8 cellular contexts compared by ENCODE assay signal in the genomic region with DNA sequence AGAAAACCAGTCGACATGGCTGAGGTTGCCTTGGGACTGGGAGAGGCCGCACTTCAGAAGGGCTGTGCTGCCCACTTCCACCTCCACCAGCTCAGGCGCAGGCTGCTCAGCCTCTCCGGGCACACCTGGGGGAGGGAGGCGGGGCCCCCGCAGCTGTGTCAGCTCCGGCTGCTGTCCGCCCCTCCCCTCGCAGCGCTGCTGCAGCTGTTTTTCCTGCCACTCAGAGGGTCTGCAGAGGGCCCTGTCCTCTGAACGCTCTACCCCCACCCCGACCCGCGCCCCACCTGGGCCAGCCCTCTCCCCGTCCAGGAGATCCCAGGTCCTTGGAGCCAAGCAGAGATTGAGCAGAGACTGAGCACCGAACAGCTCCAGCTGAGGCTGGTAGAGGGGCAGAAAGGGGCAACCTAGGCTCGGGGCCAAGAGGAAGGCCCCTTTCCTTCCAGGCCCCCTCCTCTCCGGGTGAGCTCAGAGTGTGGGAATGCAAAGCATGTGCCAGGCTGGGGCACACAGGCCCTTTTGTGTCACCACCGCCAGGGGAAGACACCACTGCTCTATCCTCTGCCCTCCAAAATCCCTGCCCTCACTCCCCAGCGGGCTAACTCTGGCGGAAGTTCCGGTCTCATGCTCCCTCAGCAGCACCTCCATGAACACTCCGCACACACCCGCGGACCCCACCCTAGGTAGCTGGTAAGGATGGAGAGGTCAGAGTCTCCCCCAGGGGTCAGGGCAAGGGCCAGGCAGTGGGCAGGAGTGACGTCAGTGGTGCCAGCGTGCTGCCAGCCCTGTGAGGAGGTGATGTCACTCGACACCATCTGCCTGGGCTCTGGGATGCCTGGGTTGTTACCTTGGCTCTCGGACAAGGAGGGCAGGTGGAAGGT. TPM values are rescaled to one million over a fixed set of nuclear protein-coding genes. Genes with fewer than 3 reads are reported as not detected.
A peak's percentile ranks its signal among the peaks of the same experiment; 100 is the strongest.
DNase-seq lines count a peak whose midpoint lies in the region; TF ChIP-seq lines count a peak whose summit lies in the region.

No MANE protein-coding gene starts in this region.

- WGBS in GM23248 (ENCODE audit: low coverage in 1 of 2, low lambda C conversion rate in 2 of 2, missing lambda C conversion rate in 2 of 2), 2 experiments = 14% methylated on average over 21 to 29 of the region's 29 CpGs
- 16% methylated on average over 26 of the region's 29 CpGs for WGBS in smooth muscle cell (ENCODE audit: low lambda C conversion rate)

- TF ChIP-seq POLR2A in erythroblast (IDR thresholded peaks at IDR 0.05; ENCODE audit: low read length) = no peak

- H3K79me2 ChIP-seq in GM23248 (ENCODE audit: insufficient read depth) (no peaks in the 10 kb centered on the region), smooth muscle cell (ENCODE audit: low read depth) (no peaks in the 10 kb centered on the region)

- H3K27ac ChIP-seq in GM23248 (no peak overlapping the region), SJCRH30 (peak overlapping the region; percentile 80), brain microvascular endothelial cell (no peak overlapping the region), smooth muscle cell (ENCODE audit: low read depth) (no peak overlapping the region)

- H3K9me3 ChIP-seq in GM23248 (ENCODE audit: low read depth) (no peaks in the 10 kb centered on the region), SJCRH30 (replicated peaks) (no peaks in the 10 kb centered on the region), smooth muscle cell (replicated peaks; ENCODE audit: low read depth) (no peaks in the 10 kb centered on the region)

- no peaks in the 10 kb centered on the region; the same call in 1 of the 2 replicates for H3K27me3 ChIP-seq in GM23248 (replicated peaks; ENCODE audit: insufficient read depth)
- no peaks in the 10 kb centered on the region for H3K27me3 ChIP-seq in SJCRH30
- H3K27me3 ChIP-seq in brain microvascular endothelial cell (replicated peaks) = no peaks in the 10 kb centered on the region
- no peaks in the 10 kb centered on the region for H3K27me3 ChIP-seq in smooth muscle cell (ENCODE audit: low read depth)

- no peaks in the 10 kb centered on the region for H4K20me1 ChIP-seq in GM23248 (ENCODE audit: insufficient read depth)
- no peaks in the 10 kb centered on the region for H4K20me1 ChIP-seq in smooth muscle cell (ENCODE audit: low read depth)

- DNase-seq in AG08396 (ENCODE audit: low spot score) (peak; percentile 49), GM23248 (peak; percentile 39), SJCRH30 (peak; percentile 55 to 68), brain microvascular endothelial cell (no peak), iPS-NIHi7 (ENCODE audit: extremely low spot score) (peak; percentile 75), smooth muscle cell (lab: John Stamatoyannopoulos, UW; ENCODE audit: unreplicated experiment) (no peak), amniotic stem cell (lab: John Stamatoyannopoulos, UW) (no peak), erythroblast (lab: John Stamatoyannopoulos, UW) (no peak)

- H3K4me3 ChIP-seq in GM23248 (peak overlapping the region; percentile 72), SJCRH30 (peak overlapping the region; percentile 87), brain microvascular endothelial cell (ENCODE audit: low read depth, low read length) (peak overlapping the region; percentile 62), smooth muscle cell (peak overlapping the region; percentile 73)

- H3F3A ChIP-seq in GM23248 (ENCODE audit: insufficient read depth) (peaks cover 9% of the 10 kb centered on the region; the same call in 1 of the 2 replicates), smooth muscle cell (ENCODE audit: low read depth) (peaks cover 27% of the 10 kb centered on the region)

- TF ChIP-seq CTCF in brain microvascular endothelial cell (IDR thresholded peaks at IDR 0.05; ENCODE audit: low read depth, low read length, missing control alignments) = peak; percentile 25
- TF ChIP-seq CTCF in smooth muscle cell (IDR thresholded peaks at IDR 0.05; ENCODE audit: borderline replicate concordance, insufficient read depth, poor library complexity, severe bottlenecking) = peak; percentile 14

- H3K9ac ChIP-seq in GM23248 (no peak overlapping the region), smooth muscle cell (ENCODE audit: low read depth) (peak overlapping the region; percentile 43)

- H3K4me2 ChIP-seq in GM23248 (ENCODE audit: unreplicated experiment) (peak overlapping the region; percentile 88), smooth muscle cell (peak overlapping the region; percentile 100)

- H3K4me1 ChIP-seq in GM23248 (ENCODE audit: insufficient read depth) (peaks cover 31% of the 10 kb centered on the region), SJCRH30 (peaks cover 9% of the 10 kb centered on the region; the same call in 1 of the 2 replicates), smooth muscle cell (ENCODE audit: low read depth) (peaks cover 50% of the 10 kb centered on the region)

- H3K9me2 ChIP-seq in GM23248 (ENCODE audit: insufficient read depth) = no peaks in the 10 kb centered on the region

- no peaks in the 10 kb centered on the region for H3K36me3 ChIP-seq in GM23248 (ENCODE audit: low read depth)
- H3K36me3 ChIP-seq in SJCRH30 = peaks cover 2% of the 10 kb centered on the region; the same call in 1 of the 2 replicates
- H3K36me3 ChIP-seq in brain microvascular endothelial cell (replicated peaks) = no peaks in the 10 kb centered on the region
- H3K36me3 ChIP-seq in smooth muscle cell (ENCODE audit: low read depth) = no peaks in the 10 kb centered on the region

- in situ Hi-C loops in GM23248 (cut with MboI) = no loop called here
- in situ Hi-C loops in brain microvascular endothelial cell (cut with HindIII; ENCODE audit: low pct_ligation_motif_present, low sequenced_read_pairs) = no loop called here

- H2AFZ ChIP-seq in GM23248 = peak overlapping the region; percentile 59; the same call in 1 of the 2 replicates
- H2AFZ ChIP-seq in smooth muscle cell (ENCODE audit: low read depth) = peak overlapping the region; percentile 77

RNA-seq across cellular contexts. Expression of a gene that starts 1.6 kb away (rescaled TPM):
- 40.4 and 61.3 TPM in 2 replicates for total RNA-seq in GM23248 (2014; rRNA removed; shearing (Covaris generic))
- polyA plus RNA-seq in GM23248 (2016; fragmentation: Nextera tagmentation; extraction: Ambion mirVana) (8.6 and 10.5 TPM in 2 replicates), smooth muscle cell (30.7 and 32.1 TPM in 2 replicates)
- total RNA-seq in SJCRH30 (2014; rRNA removed; shearing (Covaris generic)) = 30.2 and 31.7 TPM in 2 replicates
- total RNA-seq in smooth muscle cell = 138 and 160 TPM in 2 replicates

RNA-seq across cellular contexts. Expression of a gene that starts 18.9 kb away (rescaled TPM):
- total RNA-seq in GM23248 (2014; rRNA removed; shearing (Covaris generic)) = 6.4 and 8.0 TPM in 2 replicates
- polyA plus RNA-seq in GM23248 (2016; fragmentation: Nextera tagmentation; extraction: Ambion mirVana) (49.5 and 53.1 TPM in 2 replicates), smooth muscle cell (53.3 and 63.1 TPM in 2 replicates)
- total RNA-seq in SJCRH30 (2014; rRNA removed; shearing (Covaris generic)) = 8.3 and 10.4 TPM in 2 replicates
- 14.6 and 16.1 TPM in 2 replicates for total RNA-seq in smooth muscle cell

RNA-seq across cellular contexts. Expression of a gene that starts 25.3 kb away (rescaled TPM):
- total RNA-seq in GM23248 (2014; rRNA removed; shearing (Covaris generic)) = 23.4 and 27.9 TPM in 2 replicates
- 4.5 and 6.2 TPM in 2 replicates for polyA plus RNA-seq in GM23248 (2016; fragmentation: Nextera tagmentation; extraction: Ambion mirVana)
- total RNA-seq in SJCRH30 (2014; rRNA removed; shearing (Covaris generic)) = 0.85 and 2.0 TPM in 2 replicates
- 1.4 and 7.0 TPM in 2 replicates for total RNA-seq in smooth muscle cell
- 5.2 and 7.2 TPM in 2 replicates for polyA plus RNA-seq in smooth muscle cell

RNA-seq across cellular contexts. Expression of a gene that starts 31.1 kb away (rescaled TPM):
- 0.13 TPM in 1 of 2 replicates, not detected in the other for total RNA-seq in GM23248 (2014; rRNA removed; shearing (Covaris generic))
- polyA plus RNA-seq in GM23248 (2016; fragmentation: Nextera tagmentation; extraction: Ambion mirVana) (not detected in 2 replicates), smooth muscle cell (not detected in 2 replicates)
- not detected in 2 replicates for total RNA-seq in SJCRH30 (2014; rRNA removed; shearing (Covaris generic))
- not detected in 2 replicates for total RNA-seq in smooth muscle cell

Comparison
In these comparisons a context has a peak if more than half of its experiments do, and no peak if none do; other contexts are left out.
1. DNase-seq: peak in AG08396 (single experiment), GM23248 (single experiment), SJCRH30 (2 of 2) and iPS-NIHi7 (single experiment); none in brain microvascular endothelial cell (single experiment), smooth muscle cell (single experiment), amniotic stem cell (single experiment) and erythroblast (0 of 2).
2. Peak in every context shown above with its lines, with median percentiles within 50 percentile points of each other: H3K4me3 ChIP-seq.